In genomic region chr5:35197351-35197750, GRCh38 we compare ENCODE assay signal across 14 cellular contexts. TPM values are rescaled to one million over a fixed set of nuclear protein-coding genes. Genes with fewer than 3 reads are reported as not detected.
DNase-seq lines count a peak whose midpoint lies in the region; ATAC-seq lines count a peak whose summit lies in the region.
"Had no signal": no experiment of that assay in that cellular context is flagged by ENCODE, and none has a peak within 500 bp of the region (broad histone marks: within the 10 kb centered on the region; RNA-seq: fewer than 3 reads in every experiment).

No MANE protein-coding gene starts in this region.

- H3K27me3 Mint-ChIP-seq in dendritic cell treated with granulocyte-macrophage colony-stimulating factor and Interleukin-4, amounts not matched to agents 40 ng/mL and 50 ng/mL, for 4 days: no peaks in the 10 kb centered on the region

- no peaks in the 10 kb centered on the region for H3K36me3 Mint-ChIP-seq in dendritic cell treated with granulocyte-macrophage colony-stimulating factor and Interleukin-4, amounts not matched to agents 40 ng/mL and 50 ng/mL, for 4 days (ENCODE audit: low read depth)
- H3K36me3 Mint-ChIP-seq: CD4-positive, CD25-positive, alpha-beta regulatory T cell had no signal

- H3K4me1 Mint-ChIP-seq in dendritic cell treated with granulocyte-macrophage colony-stimulating factor and Interleukin-4, amounts not matched to agents 40 ng/mL and 50 ng/mL, for 4 days (ENCODE audit: low read depth): peaks cover 45% of the 10 kb centered on the region
- H3K4me1 Mint-ChIP-seq: CD4-positive, CD25-positive, alpha-beta regulatory T cell had no signal

- ATAC-seq in HG02678 (IDR thresholded peaks at IDR 0.05; ENCODE audit: unreplicated experiment): no peak
- no peak for ATAC-seq in HG03280 (IDR thresholded peaks at IDR 0.05; ENCODE audit: unreplicated experiment)

- H3K9me3 Mint-ChIP-seq in dendritic cell treated with granulocyte-macrophage colony-stimulating factor and Interleukin-4, amounts not matched to agents 40 ng/mL and 50 ng/mL, for 4 days: no peaks in the 10 kb centered on the region

- no peak overlapping the region for H3K4me3 Mint-ChIP-seq in dendritic cell treated with granulocyte-macrophage colony-stimulating factor and Interleukin-4, amounts not matched to agents 40 ng/mL and 50 ng/mL, for 4 days
- H3K4me3 Mint-ChIP-seq: CD4-positive, CD25-positive, alpha-beta regulatory T cell had no signal

- DNase-seq in DMS53 (lab: John Stamatoyannopoulos, UW) (peak; percentile 4), DMS53 treated with DMSO at 0.1 percent for 48 hours (lab: John Stamatoyannopoulos, UW; ENCODE audit: unreplicated experiment) (no peak), myocyte (ENCODE audit: low read depth) (peak; percentile 24), NCI-H187 treated with DMSO at 0.1 percent for 48 hours (lab: John Stamatoyannopoulos, UW) (no peak), posterior cingulate gyrus (no peak)
- DNase-seq: 8988T; AML-193; Calu3; CD4-positive, CD25-positive, alpha-beta regulatory T cell; DND-41; GDM1 had no signal

- intact Hi-C loops in dendritic cell treated with granulocyte-macrophage colony-stimulating factor and Interleukin-4, amounts not matched to agents 40 ng/mL and 50 ng/mL, for 4 days (cut with micrococcal nuclease): no loop called here
- intact Hi-C loops in posterior cingulate gyrus (cut with DNase I): no loop called here

- peak overlapping the region; percentile 38 for H3K27ac Mint-ChIP-seq in dendritic cell treated with granulocyte-macrophage colony-stimulating factor and Interleukin-4, amounts not matched to agents 40 ng/mL and 50 ng/mL, for 4 days
- H3K27ac Mint-ChIP-seq: CD4-positive, CD25-positive, alpha-beta regulatory T cell had no signal

RNA-seq across cellular contexts. Expression of gene PRLR, which starts 32.9 kb away (rescaled TPM):
- total RNA-seq in myocyte: not detected in 2 replicates
- not detected for polyA plus RNA-seq in myocyte (2012)
- total RNA-seq: CD4-positive, CD25-positive, alpha-beta regulatory T cell had no signal
- polyA plus RNA-seq: CD4-positive, CD25-positive, alpha-beta regulatory T cell had no signal

Comparison
In these comparisons a context has a peak if more than half of its experiments do, and no peak if none do; other contexts are left out.
1. DNase-seq: peak in DMS53 (single experiment) and myocyte (single experiment); none in DMS53 treated with DMSO at 0.1 percent for 48 hours (single experiment), NCI-H187 treated with DMSO at 0.1 percent for 48 hours (single experiment) and posterior cingulate gyrus (0 of 10).